ENCODE assay signal across 8 cellular contexts in the genomic region with DNA sequence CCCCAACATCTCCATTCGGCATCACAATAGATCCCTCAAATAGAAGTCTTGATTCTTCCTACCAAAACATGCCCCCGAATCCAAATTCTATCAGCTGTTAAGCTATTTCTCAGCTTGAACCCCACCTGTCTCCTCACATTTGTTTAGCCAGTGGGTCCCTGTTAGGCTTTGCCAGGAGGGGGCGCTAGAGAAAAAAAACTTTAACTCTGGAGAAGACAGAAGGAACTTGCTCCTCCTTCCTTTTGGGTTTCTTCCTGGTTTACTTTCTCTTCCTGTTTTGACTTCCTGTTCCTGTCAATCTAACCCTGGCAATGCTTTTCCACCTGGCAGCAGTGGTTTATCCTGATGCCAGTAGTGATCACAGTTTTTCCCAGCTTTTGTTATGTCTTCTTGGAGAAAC.
DNase-seq lines count a peak whose midpoint lies in the region; ATAC-seq, FAIRE-seq and TF ChIP-seq lines count a peak whose summit lies in the region.

No MANE protein-coding gene starts in this region.

- no peak for FAIRE-seq in H54 (lab: Jason Lieb, UNC)

- TF ChIP-seq POLR2A in H54 (IDR thresholded peaks at IDR 0.05; ENCODE audit: low read depth, low read length) = no peak

- in situ Hi-C loops in Caki2 (cut with HindIII; ENCODE audit: low pct_unique_long_range_greater_than_20kb, low sequenced_read_pairs) = no loop called here

- H3K4me3 Mint-ChIP-seq in activated T-helper 17 cell treated with anti-CD3 and anti-CD28 coated beads, Interleukin-2, amount 50 U/mL, for 72 hours = no peak overlapping the region

- peak; percentile 57 for TF ChIP-seq CTCF in fibroblast of mammary gland (conservative IDR thresholded peaks at IDR 0.05; ENCODE audit: control insufficient read depth, insufficient read depth, low read depth, low read length)

- ATAC-seq in activated T-helper 17 cell treated with anti-CD3 and anti-CD28 coated beads, Interleukin-2, amount 50 U/mL, for 72 hours (replicated peaks) = no peak
- ATAC-seq in GM19023 (IDR thresholded peaks at IDR 0.05; ENCODE audit: unreplicated experiment) = no peak

- H3K27me3 Mint-ChIP-seq in activated T-helper 17 cell treated with anti-CD3 and anti-CD28 coated beads, Interleukin-2, amount 50 U/mL, for 72 hours = peaks cover 7% of the 10 kb centered on the region

- H3K27ac Mint-ChIP-seq in activated T-helper 17 cell treated with anti-CD3 and anti-CD28 coated beads, Interleukin-2, amount 50 U/mL, for 72 hours = no peak overlapping the region

- H3K36me3 Mint-ChIP-seq in activated T-helper 17 cell treated with anti-CD3 and anti-CD28 coated beads, Interleukin-2, amount 50 U/mL, for 72 hours (ENCODE audit: low read depth) = no peaks in the 10 kb centered on the region

- no peaks in the 10 kb centered on the region for H3K9me3 Mint-ChIP-seq in activated T-helper 17 cell treated with anti-CD3 and anti-CD28 coated beads, Interleukin-2, amount 50 U/mL, for 72 hours

- H3K4me3 ChIP-seq in fibroblast of mammary gland (ENCODE audit: control insufficient read depth, low read depth, low read length) = no peak overlapping the region

- no peaks in the 10 kb centered on the region for H3K4me1 Mint-ChIP-seq in activated T-helper 17 cell treated with anti-CD3 and anti-CD28 coated beads, Interleukin-2, amount 50 U/mL, for 72 hours

- DNase-seq in Caki2 (ENCODE audit: low read depth) = peak; percentile 33
- DNase-seq in H54 (ENCODE audit: insufficient read length, low spot score) = peak; percentile 35
- DNase-seq in RPMI7951 (ENCODE audit: low read depth) = peak; percentile 13
- peak; percentile 48 for DNase-seq in fibroblast of mammary gland (ENCODE audit: low read depth)
- peak; percentile 13 to 23 for DNase-seq in stimulated activated CD4-positive, alpha-beta T cell treated with anti-CD3 and anti-CD28 coated beads, Interleukin-4, amount 100 ng/mL, for 48 hours (ENCODE audit: low read depth in 2 of 2)
- no peak for DNase-seq in 8988T
